In the genomic region with DNA sequence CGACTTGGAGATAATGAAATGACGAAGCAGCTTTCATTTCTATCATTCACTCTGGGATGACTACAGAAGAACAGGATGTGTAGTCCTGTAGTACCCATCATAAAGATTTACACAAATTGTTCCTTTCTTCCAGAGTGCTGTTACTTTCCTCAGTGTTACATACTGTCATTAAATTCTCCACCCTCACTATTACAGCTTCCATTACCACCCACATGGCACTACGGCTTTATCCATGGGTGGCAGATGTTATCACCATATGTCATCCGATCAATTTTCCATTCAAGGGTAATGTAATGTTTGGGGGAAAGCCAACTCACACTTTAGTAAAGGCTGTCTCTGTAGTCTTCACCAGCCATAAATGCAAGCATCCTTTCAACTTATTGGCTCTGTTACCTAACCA, we compare ENCODE assay signal across 23 cellular contexts. TPM values are rescaled to one million over a fixed set of nuclear protein-coding genes. Genes with fewer than 3 reads are reported as not detected.
DNase-seq lines count a peak whose midpoint lies in the region; ATAC-seq and TF ChIP-seq lines count a peak whose summit lies in the region.
"Had no signal": no experiment of that assay in that cellular context is flagged by ENCODE, and none has a peak within 500 bp of the region (broad histone marks: within the 10 kb centered on the region; RNA-seq: fewer than 3 reads in every experiment).

No MANE protein-coding gene starts in this region.

- H3K36me3 ChIP-seq in right atrium auricular region: no peaks in the 10 kb centered on the region
- H3K36me3 ChIP-seq: prostate gland, tibial nerve had no signal

- DNase-seq in G401 (ENCODE audit: low spot score) (peak; percentile 55), NCI-H2081 (lab: John Stamatoyannopoulos, UW) (peak; percentile 83 to 96), NCI-H748 treated with DMSO at 0.1 percent for 48 hours (lab: John Stamatoyannopoulos, UW) (peak; percentile 86), inferior parietal cortex (ENCODE audit: extremely low spot score) (peak; percentile 23), cerebellar nuclear complex (lab: John Stamatoyannopoulos, UW) (no peak), right atrium auricular region (ENCODE audit: low spot score) (no peak)
- DNase-seq: activated CD4-positive, CD25-positive, alpha-beta regulatory T cell; activated effector memory CD4-positive, alpha-beta T cell treated with Interleukin-2 at 50 U/mL for 16 hours; amniotic stem cell; Calu3; effector memory CD4-positive, alpha-beta T cell; islet precursor cell; MV-4-11; naive thymus-derived CD8-positive, alpha-beta T cell; NCI-H774; RPMI8226; T-helper 1 cell had no signal

- in situ Hi-C loops in G401 (cut with HindIII; ENCODE audit: low sequenced_read_pairs): no loop called here

- no peaks in the 10 kb centered on the region for H3K9me3 ChIP-seq in right atrium auricular region
- H3K9me3 ChIP-seq: prostate gland had no signal

- ATAC-seq in HG03135 (IDR thresholded peaks at IDR 0.05; ENCODE audit: unreplicated experiment) (no peak), GM18519 (IDR thresholded peaks at IDR 0.05; ENCODE audit: low FRiP score, unreplicated experiment) (no peak)
- ATAC-seq: K562; naive thymus-derived CD8-positive, alpha-beta T cell had no signal

- H3K27me3 ChIP-seq in right atrium auricular region: no peaks in the 10 kb centered on the region
- H3K27me3 ChIP-seq: tibial nerve had no signal

- no peak overlapping the region for H3K4me3 ChIP-seq in right atrium auricular region
- H3K4me3 ChIP-seq: K562, prostate gland, tibial nerve had no signal

- H3K27ac ChIP-seq in right atrium auricular region: no peak overlapping the region
- H3K27ac ChIP-seq: HL-60, prostate gland, tibial nerve had no signal

- TF ChIP-seq CTCF in right atrium auricular region (IDR thresholded peaks at IDR 0.05): no peak

- H3K4me1 ChIP-seq in right atrium auricular region: no peaks in the 10 kb centered on the region
- H3K4me1 ChIP-seq: prostate gland, tibial nerve had no signal

RNA-seq across cellular contexts. Expression of gene CSRNP3, which starts 7.1 kb away (rescaled TPM):
- total RNA-seq in G401 (2014; rRNA removed; shearing (Covaris generic)): not detected in 2 replicates
- 1 to 10 TPM; 1.3 to 4.5 TPM for total RNA-seq in right atrium auricular region
- total RNA-seq: K562; naive thymus-derived CD8-positive, alpha-beta T cell had no signal

Comparison
In these comparisons a context has a peak if more than half of its experiments do, and no peak if none do; other contexts are left out.
1. DNase-seq: peak in G401 (single experiment), NCI-H2081 (2 of 2), NCI-H748 treated with DMSO at 0.1 percent for 48 hours (single experiment) and inferior parietal cortex (single experiment); none in cerebellar nuclear complex (0 of 2) and right atrium auricular region (single experiment).